ENCODE assay signal across 22 cellular contexts in the genomic region with DNA sequence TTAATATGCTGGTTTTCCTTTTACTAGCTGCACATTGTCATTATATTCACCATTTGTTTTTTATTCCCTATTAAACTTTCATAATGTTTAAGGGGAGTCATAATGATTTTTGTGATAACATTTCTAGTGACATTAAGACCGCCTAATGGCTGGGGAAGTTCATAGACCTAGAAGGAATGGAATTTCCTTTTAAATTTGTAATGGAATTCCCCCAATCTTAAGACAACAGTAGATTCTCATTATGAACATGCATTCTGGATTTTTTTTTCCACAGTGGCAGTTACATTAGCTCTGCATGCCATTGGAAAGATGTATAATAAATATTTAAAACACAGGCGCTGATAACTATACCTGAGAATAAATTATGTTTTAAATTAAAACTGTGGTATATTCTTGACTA. TPM values are rescaled to one million over a fixed set of nuclear protein-coding genes. Genes with fewer than 3 reads are reported as not detected.
DNase-seq lines count a peak whose midpoint lies in the region; ATAC-seq, FAIRE-seq and TF ChIP-seq lines count a peak whose summit lies in the region.
"Had no signal": no experiment of that assay in that cellular context is flagged by ENCODE, and none has a peak within 500 bp of the region (broad histone marks: within the 10 kb centered on the region; RNA-seq: fewer than 3 reads in every experiment).

No MANE protein-coding gene starts in this region.

- H3K36me3 ChIP-seq in GM12878 (ENCODE audit: control insufficient read depth in 2 of 2, insufficient read depth in 2 of 2, low read length in 1 of 2), result peaks cover 0 to 5% of the 10 kb centered on the region in 2 experiments; a peak in 2 of 4 replicates

- CTCF ChIA-PET in GM12878 (lab: Yijun Ruan, JAX), result interaction anchor here (1.0 to 2.7 kb wide), 7 partner anchors 10 to 557 kb away, joined by 3 to 35 read pairs (median 4); no protein-coding TSS in a partner anchor

- TF ChIP-seq RAD21 in GM12878 (IDR thresholded peaks at IDR 0.05; ENCODE audit: insufficient read depth, low read depth, low read length), result no peak

- no peak overlapping the region for H3K27ac Mint-ChIP-seq in HFFc6
- H3K27ac Mint-ChIP-seq: GM23338 had no signal

- H3K9me3 Mint-ChIP-seq in HFFc6, result no peaks in the 10 kb centered on the region
- H3K9me3 Mint-ChIP-seq: GM23338, IgD-negative memory B cell had no signal

- TF ChIP-seq EP300 in GM12878 (IDR thresholded peaks at IDR 0.05; ENCODE audit: borderline replicate concordance in 1 of 2, control insufficient read depth in 1 of 2, low read depth in 2 of 2, low read length in 2 of 2), result no peak

- no peaks in the 10 kb centered on the region for H3K27me3 Mint-ChIP-seq in HFFc6 (ENCODE audit: insufficient read depth)
- H3K27me3 Mint-ChIP-seq: IgD-negative memory B cell had no signal

- no peaks in the 10 kb centered on the region for H3K27me3 ChIP-seq in GM12878 (replicated peaks in 1 of 2; ENCODE audit: control insufficient read depth in 2 of 2, insufficient read depth in 2 of 2, low read length in 1 of 2)

- no peak overlapping the region for H3K9ac ChIP-seq in GM12878 (ENCODE audit: control insufficient read depth, insufficient read depth, low read length)

- in situ Hi-C loops in GM12878 (cut with MboI), result loop anchor here (25.0 kb wide), 1 partner anchor 1007 kb away; no protein-coding TSS in a partner anchor

- POLR2A ChIA-PET in GM12878 (lab: Charles Lee), result interaction anchor here (1.9 kb wide), 1 partner anchor 9 kb away, joined by 6 read pairs; the partner anchor contains the start of gene YPEL5

- H3K4me2 ChIP-seq in GM12878 (ENCODE audit: control insufficient read depth, insufficient read depth), result no peak overlapping the region
- H3K4me2 ChIP-seq: GM23338 had no signal

- RAD21 ChIA-PET in GM12878 (lab: Charles Lee; ENCODE audit: unreplicated experiment), result interaction anchor here (0.9 to 2.7 kb wide), 4 partner anchors 9 to 556 kb away, joined by 3 to 23 read pairs (median 12); partner anchors contain the start of gene YPEL5

- BruUV-seq in GM12878 (replicated peaks; lab: Mats Ljungman, UMichigan), result no TSS peak

- FAIRE-seq in GM12878 (lab: Jason Lieb, UNC), result no peak

- ATAC-seq in GM12878 (peak; percentile 27; the same call in 2 of the 3 replicates), sciatic nerve (no peak)
- ATAC-seq: GM23338 had no signal

- DNase-seq in A172 (ENCODE audit: low spot score) (peak; percentile 50), EL (peak; percentile 38), GM12878 (ENCODE audit: low read depth, low spot score) (no peak), iris pigment epithelial cell (ENCODE audit: low read depth) (peak; percentile 11), sciatic nerve (ENCODE audit: low spot score) (no peak), HFFc6 (no peak), 8988T (no peak)
- DNase-seq: DMS79 treated with DMSO at 0.1 percent for 48 hours, GDM1, HCEC 1CT, Karpas-422, NCI-H1417 treated with DMSO at 0.1 percent for 48 hours, NCI-H187 treated with DMSO at 0.1 percent for 48 hours, NCI-H226, NCI-H524, NCI-H82, OCI-M1, RPMI8226, SIG-M5 had no signal

- intact Hi-C loops in GM12878 (cut with micrococcal nuclease; ENCODE audit: unreplicated experiment), result no loop called here
- intact Hi-C loops in sciatic nerve (cut with DNase I), result no loop called here

- no peak overlapping the region for H2AFZ ChIP-seq in GM12878 (ENCODE audit: control insufficient read depth, low read depth, low read length)
- H2AFZ ChIP-seq: GM23338 had no signal

- peaks cover 52% of the 10 kb centered on the region for H3K4me1 Mint-ChIP-seq in HFFc6 (ENCODE audit: low read depth)

- no peaks in the 10 kb centered on the region; the same call in 1 of the 2 replicates for H3K79me2 ChIP-seq in GM12878 (ENCODE audit: control insufficient read depth, insufficient read depth, low read length)

- SMC1A ChIA-PET in GM12878 (lab: Charles Lee; ENCODE audit: uncharacterized antibody, unreplicated experiment), result interaction anchor here (1.2 to 2.3 kb wide), 4 partner anchors 9 to 556 kb away, joined by 4 to 21 read pairs (median 6); partner anchors contain the start of gene YPEL5

- H3K27ac ChIP-seq in GM12878 (ENCODE audit: control insufficient read depth, insufficient read depth), result no peak overlapping the region
- H3K27ac ChIP-seq: C4-2B had no signal

- H3K4me3 Mint-ChIP-seq in HFFc6, result no peak overlapping the region
- H3K4me3 Mint-ChIP-seq: GM23338 had no signal

- H3K9me3 ChIP-seq in GM12878 (replicated peaks; ENCODE audit: control insufficient read depth, insufficient read depth, low read length), result no peaks in the 10 kb centered on the region

- H3K36me3 Mint-ChIP-seq in HFFc6 (ENCODE audit: low read depth), result peaks cover 41% of the 10 kb centered on the region

- 86% methylated on average over 2 of the region's 2 CpGs for WGBS in GM12878 (ENCODE audit: insufficient coverage, insufficient replicate concordance, low lambda C conversion rate, missing lambda C conversion rate)

- no peak for TF ChIP-seq POLR2A in GM12878 (IDR thresholded peaks at IDR 0.05; ENCODE audit: low read depth, low read length)

- H3K4me1 ChIP-seq in GM12878 (ENCODE audit: control insufficient read depth, insufficient read depth, low read length), result peaks cover 11% of the 10 kb centered on the region; the same call in 1 of the 2 replicates

- no peak overlapping the region for H3K4me3 ChIP-seq in GM12878
- H3K4me3 ChIP-seq: GM23338 had no signal

- TF ChIP-seq CTCF in GM12878 (IDR thresholded peaks at IDR 0.05 in 2 of 3, conservative IDR thresholded peaks at IDR 0.05 in 1 of 3; ENCODE audit: control insufficient read depth in 2 of 3, extremely low read depth in 1 of 3, insufficient read depth in 1 of 3, low read depth in 3 of 3, low read length in 3 of 3) (no peak), HFFc6 (IDR thresholded peaks at IDR 0.05) (no peak)

- H4K20me1 ChIP-seq in GM12878 (ENCODE audit: control insufficient read depth, insufficient read depth), result no peaks in the 10 kb centered on the region

TF ChIP-seq in GM12878, 131 proteins besides CTCF, POLR2A, EP300 and RAD21:
- TF ChIP-seq NFIC (IDR thresholded peaks at IDR 0.05; ENCODE audit: low read depth, low read length), result peak; percentile 27; the same call in 1 of the 2 replicates
- no peak for TF ChIP-seq FOXM1 (IDR thresholded peaks at IDR 0.05; ENCODE audit: low read depth, low read length)

RNA-seq across cellular contexts. Expression of gene YPEL5, which starts 8.4 kb away (rescaled TPM):
- total RNA-seq in A172 (2014; rRNA removed; shearing (Covaris generic)), result 91.4 and 112 TPM in 2 replicates
- 20.9 and 25.1 TPM in 2 replicates for total RNA-seq in GM12878 (2013; cell fraction: nucleolus; rRNA removed)
- total RNA-seq in GM12878 (2014; rRNA removed), result 21.6 and 27.4 TPM in 2 replicates
- total RNA-seq in GM12878 (2014; rRNA removed; fragmentation: Illumina TruSeq; extraction: Trizol), result 19.5 and 20.1 TPM in 2 replicates
- total RNA-seq in GM12878 (2021), result 21.6 and 22.5 TPM in 2 replicates
- 27.9 TPM for polyA plus RNA-seq in GM12878 (2011; ENCODE audit: low read depth)
- 47.3 and 58.4 TPM in 2 replicates for polyA plus RNA-seq in GM12878 (2011; rRNA removed)
- 28.6 and 32.1 TPM in 2 replicates for polyA plus RNA-seq in GM12878 (2011; cell fraction: cytosol; rRNA removed)
- polyA plus RNA-seq in GM12878 (2011; cell fraction: nucleus; rRNA removed), result 16.7 and 23.9 TPM in 2 replicates
- polyA plus RNA-seq in GM12878 (2012), result 37.3 and 41.2 TPM in 2 replicates
- polyA plus RNA-seq in GM12878 (2014; fragmentation: Illumina TruSeq; extraction: Trizol), result 21.8 and 27.7 TPM in 2 replicates
- 10 to 100 TPM; 24.9 to 43.6 TPM for polyA plus RNA-seq in GM12878 (2014; fragmentation: Nextera tagmentation; extraction: Ambion mirVana)
- 21.7 and 24.3 TPM in 2 replicates for polyA plus RNA-seq in GM12878 (2014; rRNA removed)
- 10 to 100 TPM; 18.8 to 19.2 TPM for polyA plus RNA-seq in GM12878 (2016; fragmentation: Nextera tagmentation; extraction: Ambion mirVana)
- 31.9 and 36.6 TPM in 2 replicates for polyA minus RNA-seq in GM12878 (2011; rRNA and poly(A)+ RNA removed)
- polyA minus RNA-seq in GM12878 (2011; cell fraction: cytosol; rRNA and poly(A)+ RNA removed), result 7.2 TPM in 2 replicates
- 10.3 and 15.5 TPM in 2 replicates for polyA minus RNA-seq in GM12878 (2011; cell fraction: nucleus; rRNA and poly(A)+ RNA removed)
- total RNA-seq in sciatic nerve, result 78.1 TPM
- total RNA-seq in HFFc6 (2021; fragmentation: NEBNext Ultra II Directional; extraction: Animal tissue kit (Norgen Biotek cat#: 25700)), result 100 to 1,000 TPM in 1 of 6 experiments, 10 to 100 TPM in 5; 81.8 to 110 (median 88.4) TPM

Comparison
In these comparisons a context has a peak if more than half of its experiments do, and no peak if none do; other contexts are left out.
1. DNase-seq: peak in A172 (single experiment), EL (single experiment) and iris pigment epithelial cell (single experiment); none in GM12878 (single experiment), sciatic nerve (single experiment), HFFc6 (single experiment) and 8988T (single experiment).